ENCODE assay signal across 1 cellular context in genomic region chr6:138970856-138971425, GRCh38.
TF ChIP-seq lines count a peak whose summit lies in the region.

No MANE protein-coding gene starts in this region.

TF ChIP-seq in IMR-90, 13 proteins besides CTCF, POLR2A, EP300 and RAD21 (continued from another document):
- TF ChIP-seq MAZ (IDR thresholded peaks at IDR 0.05; ENCODE audit: borderline replicate concordance, low read depth, low read length) (no peak), ELK1 (IDR thresholded peaks at IDR 0.05; ENCODE audit: borderline replicate concordance, low read depth, low read length) (no peak)
TF ChIP-seq in IMR-90: peak in this region for 5.
